In genomic region chr4:105637409-105638258, GRCh38 we compare ENCODE assay signal across 8 cellular contexts.
DNase-seq lines count a peak whose midpoint lies in the region; ATAC-seq, FAIRE-seq and TF ChIP-seq lines count a peak whose summit lies in the region.

No MANE protein-coding gene starts in this region.

- peak overlapping the region in 49 of 59 donors; percentile 4 to 85 (median 51) for H3K27ac ChIP-seq in dorsolateral prefrontal cortex

- DNase-seq in AML-193 (lab: John Stamatoyannopoulos, UW) (peak; percentile 10 to 17), GM19239 (ENCODE audit: insufficient read length, low spot score) (no peak), NCI-H526 treated with DMSO at 0.1 percent for 48 hours (lab: John Stamatoyannopoulos, UW) (peak; percentile 73), dorsolateral prefrontal cortex (peak; percentile 21 to 89 (median 66)), HuH-7 (ENCODE audit: low spot score) (no peak), ACHN (no peak)

- intact Hi-C loops in dorsolateral prefrontal cortex (cut with DNase I) = no loop called here

- peak overlapping the region in 2 of 3 experiments; percentile 12 to 37 for H3K4me3 Mint-ChIP-seq in nephron

- peaks cover 40% of the 10 kb centered on the region for H3K4me1 Mint-ChIP-seq in nephron

- peak overlapping the region; percentile 86 to 95 (median 94) for H3K27ac Mint-ChIP-seq in nephron

- no peak for TF ChIP-seq CTCF in dorsolateral prefrontal cortex (IDR thresholded peaks at IDR 0.05 in 54 of 56, conservative IDR thresholded peaks at IDR 0.05 in 2 of 56; ENCODE audit: low read depth in 1 of 56, partially characterized antibody in 56 of 56)
- no peak for TF ChIP-seq CTCF in nephron (IDR thresholded peaks at IDR 0.05; ENCODE audit: unreplicated experiment in 3 of 3)

- H3K36me3 Mint-ChIP-seq in nephron (ENCODE audit: low read depth) = no peaks in the 10 kb centered on the region

- peak; percentile 37 for FAIRE-seq in GM19239 (lab: Jason Lieb, UNC)

- peak overlapping the region in 40 of 59 donors; percentile 1 to 47 (median 22) for H3K4me3 ChIP-seq in dorsolateral prefrontal cortex

- H3K9me3 Mint-ChIP-seq in nephron = peaks cover 8% of the 10 kb centered on the region

- peak; percentile 81 for ATAC-seq in HG03139 (IDR thresholded peaks at IDR 0.05; ENCODE audit: unreplicated experiment)

- in situ Hi-C loops in ACHN (cut with HindIII; ENCODE audit: low pct_ligation_motif_present, low pct_unique_long_range_greater_than_20kb, low sequenced_read_pairs) = no loop called here

- no peaks in the 10 kb centered on the region for H3K27me3 ChIP-seq in dorsolateral prefrontal cortex

- H3K27me3 Mint-ChIP-seq in nephron (ENCODE audit: low read depth) = no peaks in the 10 kb centered on the region

Comparison
In these comparisons a context has a peak if more than half of its experiments do, and no peak if none do; other contexts are left out.
1. DNase-seq: peak in AML-193 (2 of 2), NCI-H526 treated with DMSO at 0.1 percent for 48 hours (single experiment) and dorsolateral prefrontal cortex (10 of 10); none in GM19239 (single experiment), HuH-7 (single experiment) and ACHN (single experiment).